In genomic region chr22:36918730-36919129, GRCh38 we compare ENCODE assay signal across 24 cellular contexts. TPM values are rescaled to one million over a fixed set of nuclear protein-coding genes. Genes with fewer than 3 reads are reported as not detected.
DNase-seq lines count a peak whose midpoint lies in the region; ATAC-seq, FAIRE-seq and TF ChIP-seq lines count a peak whose summit lies in the region.
"Had no signal": no experiment of that assay in that cellular context is flagged by ENCODE, and none has a peak within 500 bp of the region (broad histone marks: within the 10 kb centered on the region; RNA-seq: fewer than 3 reads in every experiment).

No MANE protein-coding gene starts in this region.

- H3K4me1 Mint-ChIP-seq in natural killer cell treated with Interleukin-12 subunit alpha and Interleukin-12 subunit beta and Interleukin-15 and Interleukin-18, amount 100 ng/mL, for 72 hours (ENCODE audit: low read depth in 2 of 2), result peaks cover 0 to 20% of the 10 kb centered on the region in 2 donors
- H3K4me1 Mint-ChIP-seq in natural killer cell (no peaks in the 10 kb centered on the region), activated B cell treated with CpG ODN at 0.5 μM for 24 hours (peaks cover 66% of the 10 kb centered on the region), Calu3 (ENCODE audit: low read depth, unreplicated experiment) (no peaks in the 10 kb centered on the region)
- H3K4me1 Mint-ChIP-seq: CD8-positive, alpha-beta memory T cell had no signal

- H3K36me3 Mint-ChIP-seq in natural killer cell treated with Interleukin-12 subunit alpha and Interleukin-12 subunit beta and Interleukin-15 and Interleukin-18, amount 100 ng/mL, for 72 hours, result peaks cover 8% of the 10 kb centered on the region
- H3K36me3 Mint-ChIP-seq in natural killer cell (no peaks in the 10 kb centered on the region), activated B cell treated with CpG ODN at 0.5 μM for 24 hours (ENCODE audit: low read depth) (peaks cover 73% of the 10 kb centered on the region), Calu3 (ENCODE audit: insufficient read depth, unreplicated experiment) (no peaks in the 10 kb centered on the region)
- H3K36me3 Mint-ChIP-seq: CD8-positive, alpha-beta memory T cell had no signal

- no peak for TF ChIP-seq CTCF in natural killer cell (IDR thresholded peaks at IDR 0.05)
- TF ChIP-seq CTCF in HL-60 (IDR thresholded peaks at IDR 0.05; ENCODE audit: insufficient read depth, low read length), result no peak
- TF ChIP-seq CTCF in activated B cell treated with CpG ODN at 0.5 μM for 24 hours (IDR thresholded peaks at IDR 0.05), result no peak
- TF ChIP-seq CTCF in Calu3 (IDR thresholded peaks at IDR 0.05; ENCODE audit: unreplicated experiment), result no peak

- CTCF ChIA-PET in activated B cell treated with CpG ODN at 0.5 μM for 24 hours (lab: Charles Lee) (interaction anchor here (1.3 kb wide), 1 partner anchor 62 kb away, joined by 5 read pairs; no protein-coding TSS in a partner anchor), Calu3 (lab: Charles Lee) (no interaction called here)

- peak overlapping the region in 1 of 2 donors; percentile 3 for H3K27ac Mint-ChIP-seq in natural killer cell treated with Interleukin-12 subunit alpha and Interleukin-12 subunit beta and Interleukin-15 and Interleukin-18, amount 100 ng/mL, for 72 hours
- H3K27ac Mint-ChIP-seq in natural killer cell (no peak overlapping the region), activated B cell treated with CpG ODN at 0.5 μM for 24 hours (peak overlapping the region; percentile 22), Calu3 (ENCODE audit: unreplicated experiment) (no peak overlapping the region)
- H3K27ac Mint-ChIP-seq: CD8-positive, alpha-beta memory T cell had no signal

- H3K4me3 Mint-ChIP-seq in natural killer cell treated with Interleukin-12 subunit alpha and Interleukin-12 subunit beta and Interleukin-15 and Interleukin-18, amount 100 ng/mL, for 72 hours, result peak overlapping the region; percentile 48
- H3K4me3 Mint-ChIP-seq in natural killer cell (no peak overlapping the region), activated B cell treated with CpG ODN at 0.5 μM for 24 hours (no peak overlapping the region), Calu3 (ENCODE audit: low read depth, unreplicated experiment) (no peak overlapping the region)
- H3K4me3 Mint-ChIP-seq: CD8-positive, alpha-beta memory T cell had no signal

- intact Hi-C loops in natural killer cell (cut with micrococcal nuclease), result no loop called here
- intact Hi-C loops in activated B cell treated with CpG ODN at 0.5 μM for 24 hours (cut with micrococcal nuclease), result no loop called here
- intact Hi-C loops in Calu3 (cut with micrococcal nuclease; ENCODE audit: unreplicated experiment), result no loop called here

- no peaks in the 10 kb centered on the region for H3K27me3 ChIP-seq in HL-60 (ENCODE audit: insufficient read depth, poor library complexity, severe bottlenecking)
- H3K27me3 ChIP-seq: BLaER1 had no signal

- H3K9me3 Mint-ChIP-seq in natural killer cell treated with Interleukin-12 subunit alpha and Interleukin-12 subunit beta and Interleukin-15 and Interleukin-18, amount 100 ng/mL, for 72 hours, result no peaks in the 10 kb centered on the region
- H3K9me3 Mint-ChIP-seq in natural killer cell (no peaks in the 10 kb centered on the region), activated B cell treated with CpG ODN at 0.5 μM for 24 hours (no peaks in the 10 kb centered on the region), Calu3 (ENCODE audit: low read depth, unreplicated experiment) (no peaks in the 10 kb centered on the region)

- H3K4me3 ChIP-seq in HL-60 (replicated peaks; ENCODE audit: insufficient read depth, low read length), result no peak overlapping the region
- H3K4me3 ChIP-seq: BLaER1, PC-9, SJSA1 had no signal

- peak; percentile 20 for FAIRE-seq in urothelium cell line (lab: Jason Lieb, UNC)

- BruUV-seq in Calu3 (replicated peaks; lab: Mats Ljungman, UMichigan), result no TSS peak

- no peak for DNase-seq in natural killer cell treated with Interleukin-12 subunit alpha and Interleukin-12 subunit beta and Interleukin-15 and Interleukin-18, amount 100 ng/mL, for 72 hours (ENCODE audit: low spot score)
- DNase-seq in natural killer cell (no peak), HL-60 (ENCODE audit: low read depth in 1 of 2, low spot score in 1 of 2) (peak in 1 of 2 experiments; percentile 34), activated B cell treated with CpG ODN at 0.5 μM for 24 hours (no peak), urothelium cell line (ENCODE audit: low spot score) (no peak), Calu3 (no peak), activated gamma-delta T cell (lab: John Stamatoyannopoulos, UW) (no peak)
- DNase-seq in activated CD4-positive, alpha-beta T cell treated with anti-CD3 and anti-CD28 coated beads, Interleukin-2, amount 50 U/mL, for 4 hours, result no peak
- DNase-seq: CD8-positive, alpha-beta memory T cell; DND-41; GF-D8; GOT3; MM.1S; NCI-H1417 treated with DMSO at 0.1 percent for 48 hours; NCI-H1930; NCI-H2171; NCI-H446; NCI-H69; NK-92 treated with Interleukin-12 subunit alpha and Interleukin-12 subunit beta, amount 100 ng/mL, for 24 hours; PC-9; SW 1271 had no signal

- H3K27me3 Mint-ChIP-seq in natural killer cell treated with Interleukin-12 subunit alpha and Interleukin-12 subunit beta and Interleukin-15 and Interleukin-18, amount 100 ng/mL, for 72 hours, result peaks cover 17 to 50% of the 10 kb centered on the region in 2 donors
- H3K27me3 Mint-ChIP-seq in natural killer cell (ENCODE audit: low read depth in 2 of 2) (peaks cover 20 to 22% of the 10 kb centered on the region in 2 donors), activated B cell treated with CpG ODN at 0.5 μM for 24 hours (no peaks in the 10 kb centered on the region), Calu3 (ENCODE audit: unreplicated experiment) (peaks cover 99% of the 10 kb centered on the region)

- POLR2A ChIA-PET in activated B cell treated with CpG ODN at 0.5 μM for 24 hours (lab: Charles Lee), result interaction anchor here (0.6 to 4.3 kb wide), 3 partner anchors 14 to 57 kb away, joined by 3 to 22 read pairs (median 3); partner anchors contain the start of gene NCF4

- H3K27ac ChIP-seq in HL-60 (replicated peaks), result 0 out of 2 replicates have a peak overlapping the region, but pooled peaks have one; percentile 3
- H3K27ac ChIP-seq: BLaER1, PC-9, SJSA1 had no signal

- no peak for ATAC-seq in natural killer cell treated with Interleukin-12 subunit alpha and Interleukin-12 subunit beta and Interleukin-15 and Interleukin-18, amount 100 ng/mL, for 72 hours
- ATAC-seq in natural killer cell (no peak), activated B cell treated with CpG ODN at 0.5 μM for 24 hours (ENCODE audit: low read depth) (no peak)

RNA-seq across cellular contexts. Expression of gene CSF2RB, which starts 5.3 kb away (rescaled TPM):
- 10 to 100 TPM in 1 of 2 donors, 1 to 10 TPM in 1; 5.0 to 47.9 TPM for total RNA-seq in natural killer cell treated with Interleukin-12 subunit alpha and Interleukin-12 subunit beta and Interleukin-15 and Interleukin-18, amount 100 ng/mL, for 72 hours
- total RNA-seq in natural killer cell, result 100 to 1,000 TPM in 1 of 3 donors, 1 to 10 TPM in 2; 3.8 to 274 (median 8.2) TPM
- 141 and 152 TPM in 2 replicates for total RNA-seq in activated B cell treated with CpG ODN at 0.5 μM for 24 hours
- not detected in 2 replicates for total RNA-seq in Calu3 (2022)
- total RNA-seq: A172, PC-9 had no signal

RNA-seq across cellular contexts. Expression of gene NCF4, which starts 57.9 kb away (rescaled TPM):
- total RNA-seq in natural killer cell treated with Interleukin-12 subunit alpha and Interleukin-12 subunit beta and Interleukin-15 and Interleukin-18, amount 100 ng/mL, for 72 hours, result 10 to 100 TPM; 24.2 to 53.1 TPM
- total RNA-seq in natural killer cell (10 to 100 TPM in 1 of 3 donors, 1 to 10 TPM in 2; 2.6 to 33.2 (median 3.1) TPM), activated B cell treated with CpG ODN at 0.5 μM for 24 hours (120 and 121 TPM in 2 replicates), Calu3 (2022) (0.54 TPM in 1 of 2 replicates, not detected in the other)
- total RNA-seq: A172, SJSA1 had no signal
